In genomic region chr18:14916851-14917250, GRCh38 we compare ENCODE assay signal across 21 cellular contexts.
A peak's percentile ranks its signal among the peaks of the same experiment; 100 is the strongest.
DNase-seq lines count a peak whose midpoint lies in the region; ATAC-seq, FAIRE-seq and TF ChIP-seq lines count a peak whose summit lies in the region.
"Had no signal": no experiment of that assay in that cellular context is flagged by ENCODE, and none has a peak within 500 bp of the region (broad histone marks: within the 10 kb centered on the region; RNA-seq: fewer than 3 reads in every experiment).

No MANE protein-coding gene starts in this region.

- POLR2A ChIA-PET in MCF 10A (lab: Yijun Ruan, JAX) = no interaction called here

- TF ChIP-seq CTCF in MCF 10A (IDR thresholded peaks at IDR 0.05; ENCODE audit: unreplicated experiment) (no peak), breast epithelium (IDR thresholded peaks at IDR 0.05) (no peak), glutamatergic neuron (IDR thresholded peaks at IDR 0.05; ENCODE audit: partially characterized antibody, unreplicated experiment) (no peak), CD14-positive monocyte (IDR thresholded peaks at IDR 0.05) (no peak)

- DNase-seq in MCF 10A (ENCODE audit: unreplicated experiment) = no peak
- DNase-seq in breast epithelium (ENCODE audit: low spot score in 2 of 2) = no peak
- DNase-seq in glutamatergic neuron = no peak
- no peak for DNase-seq in urothelium cell line (ENCODE audit: low spot score)
- DNase-seq in CD14-positive monocyte (ENCODE audit: low spot score) = no peak
- DNase-seq in DMS153 (lab: John Stamatoyannopoulos, UW) = no peak
- DNase-seq in stimulated activated naive CD8-positive, alpha-beta T cell treated with anti-CD3 and anti-CD28 coated beads, Interleukin-15, amount 100 ng/mL, for 72 hours = no peak
- DNase-seq: 8988T; ACHN; AML-193; C1 segment of cervical spinal cord; CD4-positive, CD25-positive, alpha-beta regulatory T cell; DND-41; GOT3; HFFc6 had no signal

- no peaks in the 10 kb centered on the region for H3K4me1 ChIP-seq in breast epithelium
- H3K4me1 ChIP-seq: A549, HAP-1 had no signal

- no TSS peak for BruUV-seq in MCF 10A (replicated peaks; lab: Mats Ljungman, UMichigan)

- intact Hi-C loops in MCF 10A (cut with micrococcal nuclease) (no loop called here), breast epithelium (cut with DNase I; ENCODE audit: low total_unique reads) (no loop called here), CD14-positive monocyte (cut with micrococcal nuclease) (no loop called here)

- H3K4me1 Mint-ChIP-seq in MCF 10A (ENCODE audit: insufficient read depth, unreplicated experiment) = peaks cover 17% of the 10 kb centered on the region
- peaks cover 9% of the 10 kb centered on the region for H3K4me1 Mint-ChIP-seq in glutamatergic neuron (ENCODE audit: low read depth, unreplicated experiment)
- H3K4me1 Mint-ChIP-seq in CD14-positive monocyte = no peaks in the 10 kb centered on the region
- no peaks in the 10 kb centered on the region for H3K4me1 Mint-ChIP-seq in stimulated activated naive CD8-positive, alpha-beta T cell treated with anti-CD3 and anti-CD28 coated beads, Interleukin-15, amount 100 ng/mL, for 72 hours
- H3K4me1 Mint-ChIP-seq: CD4-positive, CD25-positive, alpha-beta regulatory T cell had no signal

- TF ChIP-seq POLR2A in breast epithelium (IDR thresholded peaks at IDR 0.05) = no peak

- H3K4me3 Mint-ChIP-seq in MCF 10A (ENCODE audit: unreplicated experiment) (no peak overlapping the region), glutamatergic neuron (ENCODE audit: unreplicated experiment) (peak overlapping the region; percentile 2), CD14-positive monocyte (no peak overlapping the region)
- no peak overlapping the region for H3K4me3 Mint-ChIP-seq in stimulated activated naive CD8-positive, alpha-beta T cell treated with anti-CD3 and anti-CD28 coated beads, Interleukin-15, amount 100 ng/mL, for 72 hours
- H3K4me3 Mint-ChIP-seq: CD4-positive, CD25-positive, alpha-beta regulatory T cell; CD8-positive, alpha-beta T cell; HFFc6 had no signal

- H3K9me3 Mint-ChIP-seq in MCF 10A (ENCODE audit: unreplicated experiment) = no peaks in the 10 kb centered on the region
- peaks cover 3% of the 10 kb centered on the region for H3K9me3 Mint-ChIP-seq in glutamatergic neuron (ENCODE audit: unreplicated experiment)
- H3K9me3 Mint-ChIP-seq in CD14-positive monocyte = peaks cover 4 to 38% (median 13%) of the 10 kb centered on the region in 7 donors
- H3K9me3 Mint-ChIP-seq in stimulated activated naive CD8-positive, alpha-beta T cell treated with anti-CD3 and anti-CD28 coated beads, Interleukin-15, amount 100 ng/mL, for 72 hours = no peaks in the 10 kb centered on the region
- H3K9me3 Mint-ChIP-seq: CD8-positive, alpha-beta T cell had no signal

- no peaks in the 10 kb centered on the region for H3K27me3 ChIP-seq in breast epithelium

- peak; percentile 48 for FAIRE-seq in urothelium cell line (lab: Jason Lieb, UNC)
- FAIRE-seq: A549, G401.6, GM12892, H54 had no signal

- H3K27ac Mint-ChIP-seq in MCF 10A (ENCODE audit: low read depth, unreplicated experiment) (peak overlapping the region; percentile 20), glutamatergic neuron (ENCODE audit: unreplicated experiment) (no peak overlapping the region), CD14-positive monocyte (no peak overlapping the region)
- no peak overlapping the region for H3K27ac Mint-ChIP-seq in stimulated activated naive CD8-positive, alpha-beta T cell treated with anti-CD3 and anti-CD28 coated beads, Interleukin-15, amount 100 ng/mL, for 72 hours
- H3K27ac Mint-ChIP-seq: CD4-positive, CD25-positive, alpha-beta regulatory T cell; CD8-positive, alpha-beta T cell; HFFc6 had no signal

- no peak overlapping the region for H3K27ac ChIP-seq in breast epithelium
- H3K27ac ChIP-seq: A549 had no signal

- CTCF ChIA-PET in MCF 10A (lab: Yijun Ruan, JAX) = interaction anchor here (0.6 kb wide), 1 partner anchor 1056 kb away, joined by 3 read pairs; no protein-coding TSS in a partner anchor

- H3K4me3 ChIP-seq in breast epithelium = no peak overlapping the region
- H3K4me3 ChIP-seq: A549, HAP-1 had no signal

- H3K27me3 Mint-ChIP-seq in MCF 10A (ENCODE audit: insufficient read depth, unreplicated experiment) (no peaks in the 10 kb centered on the region), glutamatergic neuron (ENCODE audit: unreplicated experiment) (no peaks in the 10 kb centered on the region), CD14-positive monocyte (ENCODE audit: low read depth in 3 of 3) (peaks cover 0 to 2% (median 0%) of the 10 kb centered on the region in 3 donors)
- H3K27me3 Mint-ChIP-seq in stimulated activated naive CD8-positive, alpha-beta T cell treated with anti-CD3 and anti-CD28 coated beads, Interleukin-15, amount 100 ng/mL, for 72 hours = no peaks in the 10 kb centered on the region

- H3K36me3 ChIP-seq in breast epithelium = no peaks in the 10 kb centered on the region
- H3K36me3 ChIP-seq: HAP-1 had no signal

- H3K36me3 Mint-ChIP-seq in MCF 10A (ENCODE audit: insufficient read depth, unreplicated experiment) (no peaks in the 10 kb centered on the region), glutamatergic neuron (ENCODE audit: unreplicated experiment) (peaks cover 5% of the 10 kb centered on the region), CD14-positive monocyte (no peaks in the 10 kb centered on the region)
- H3K36me3 Mint-ChIP-seq: CD4-positive, CD25-positive, alpha-beta regulatory T cell; CD8-positive, alpha-beta T cell had no signal

- no peak for ATAC-seq in stimulated activated naive CD8-positive, alpha-beta T cell treated with anti-CD3 and anti-CD28 coated beads, Interleukin-15, amount 100 ng/mL, for 72 hours
- ATAC-seq: A549; CD8-positive, alpha-beta T cell had no signal

- H3K9me3 ChIP-seq in breast epithelium = no peaks in the 10 kb centered on the region
- H3K9me3 ChIP-seq: A549, HAP-1 had no signal
